ENCODE assay signal across 2 cellular contexts in genomic region chr3:9401986-9402385, GRCh38.
TF ChIP-seq lines count a peak whose summit lies in the region.

No MANE protein-coding gene starts in this region.

TF ChIP-seq in IMR-90, 13 proteins besides CTCF, POLR2A, EP300 and RAD21 (continued from another document):
- no peak for TF ChIP-seq MXI1 (IDR thresholded peaks at IDR 0.05; ENCODE audit: borderline replicate concordance, low read depth, low read length)
- no peak for TF ChIP-seq ELK1 (IDR thresholded peaks at IDR 0.05; ENCODE audit: borderline replicate concordance, low read depth, low read length)
- no peak for TF ChIP-seq SMC3 (IDR thresholded peaks at IDR 0.05; ENCODE audit: low read depth, low read length)
- no peak for TF ChIP-seq USF2 (IDR thresholded peaks at IDR 0.05; ENCODE audit: low read depth, low read length)
- TF ChIP-seq FOS (IDR thresholded peaks at IDR 0.05; ENCODE audit: low read depth, low read length): no peak
- TF ChIP-seq CEBPB (IDR thresholded peaks at IDR 0.05; ENCODE audit: low read depth, low read length): no peak

TF ChIP-seq in neural cell, 6 proteins besides CTCF, POLR2A, EP300 and RAD21:
- TF ChIP-seq REST (IDR thresholded peaks at IDR 0.05; ENCODE audit: borderline replicate concordance) (no peak), EZH2 (IDR thresholded peaks at IDR 0.05; ENCODE audit: borderline replicate concordance, insufficient read depth, low read length, poor library complexity, severe bottlenecking) (no peak), MXI1 (conservative IDR thresholded peaks at IDR 0.05; ENCODE audit: poor library complexity, severe bottlenecking) (no peak), TAF1 (IDR thresholded peaks at IDR 0.05; ENCODE audit: low read depth) (no peak), SMC3 (conservative IDR thresholded peaks at IDR 0.05; ENCODE audit: poor library complexity) (no peak), POLR2AphosphoS5 (IDR thresholded peaks at IDR 0.05) (no peak)
